ENCODE assay signal across 1 cellular context in genomic region chr17:64443086-64443760, GRCh38.
TF ChIP-seq lines count a peak whose summit lies in the region.

No MANE protein-coding gene starts in this region.

TF ChIP-seq in HepG2, 621 proteins besides CTCF, POLR2A, EP300 and RAD21:
- TF ChIP-seq ZNF782 (CRISPR knock-in tag; IDR thresholded peaks at IDR 0.05; ENCODE audit: borderline replicate concordance), result no peak
- TF ChIP-seq ZNF652 (CRISPR knock-in tag; IDR thresholded peaks at IDR 0.05; ENCODE audit: borderline replicate concordance, low read depth), result peak; percentile 42; the same call in 1 of the 2 replicates
- TF ChIP-seq GLI4 (CRISPR knock-in tag; IDR thresholded peaks at IDR 0.05; ENCODE audit: borderline replicate concordance), result no peak
- TF ChIP-seq TEAD3 (CRISPR knock-in tag; optimal IDR thresholded peaks at IDR 0.05; ENCODE audit: borderline replicate concordance), result peak; percentile 55
TF ChIP-seq in HepG2: peak in this region for 2.
